Comparison of ENCODE assay signal across 28 cellular contexts in the genomic region with DNA sequence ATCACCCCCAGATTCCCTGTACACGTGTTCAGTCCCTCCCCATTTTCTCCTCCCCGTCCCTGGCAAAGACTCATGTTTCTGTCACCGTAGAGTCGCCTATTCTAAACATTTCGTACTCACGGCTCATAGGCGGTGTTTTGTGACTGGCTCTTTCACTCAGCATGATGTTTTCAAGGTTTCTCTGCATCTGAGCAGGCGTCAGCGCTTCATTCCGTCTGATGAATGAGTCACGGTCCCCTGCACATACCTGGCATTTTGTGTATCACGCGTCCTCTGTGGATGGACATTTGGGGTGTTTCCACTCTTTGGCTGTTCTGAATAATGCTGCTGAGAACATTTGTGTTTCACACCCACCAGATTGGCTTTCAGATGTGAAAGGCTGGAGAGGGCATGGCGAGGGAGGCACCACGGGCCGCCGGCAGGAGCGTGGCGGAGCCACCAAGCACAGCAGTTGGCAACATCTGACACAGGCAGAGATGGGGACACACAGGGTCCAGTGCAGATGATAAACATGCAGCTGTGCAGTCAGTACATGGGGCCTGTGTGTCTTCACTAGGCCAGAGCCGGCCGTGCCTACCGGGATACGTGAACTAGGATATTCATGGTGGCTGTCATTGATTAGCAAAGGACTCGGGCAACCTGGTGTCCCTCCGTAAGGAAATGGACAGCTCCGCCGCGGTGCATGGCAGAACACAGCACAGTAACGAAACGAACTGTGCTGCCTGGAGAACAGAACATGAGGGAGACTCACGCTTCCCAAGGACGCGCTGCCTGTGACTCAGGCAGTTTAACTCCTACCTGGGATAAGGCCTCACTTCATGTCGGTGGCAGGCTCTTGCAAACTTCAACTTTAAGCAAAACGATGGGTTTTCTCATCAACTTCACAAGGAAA.
A peak's percentile ranks its signal among the peaks of the same experiment; 100 is the strongest.
DNase-seq lines count a peak whose midpoint lies in the region; ATAC-seq and TF ChIP-seq lines count a peak whose summit lies in the region.
"Had no signal": no experiment of that assay in that cellular context is flagged by ENCODE, and none has a peak within 500 bp of the region (broad histone marks: within the 10 kb centered on the region; RNA-seq: fewer than 3 reads in every experiment).

No MANE protein-coding gene starts in this region.

- TF ChIP-seq CTCF in endothelial cell (IDR thresholded peaks at IDR 0.05; ENCODE audit: unreplicated experiment) (no peak), neural crest cell (conservative IDR thresholded peaks at IDR 0.05) (no peak), type B pancreatic cell (conservative IDR thresholded peaks at IDR 0.05) (no peak)

- H3K36me3 Mint-ChIP-seq in endothelial cell (ENCODE audit: low read depth, unreplicated experiment): peaks cover 33% of the 10 kb centered on the region
- peaks cover 16% of the 10 kb centered on the region for H3K36me3 Mint-ChIP-seq in neural crest cell (ENCODE audit: low read depth)
- peaks cover 22% of the 10 kb centered on the region for H3K36me3 Mint-ChIP-seq in type B pancreatic cell
- H3K36me3 Mint-ChIP-seq: natural killer cell treated with Interleukin-12 subunit alpha and Interleukin-12 subunit beta and Interleukin-15 and Interleukin-18, amount 100 ng/mL, for 72 hours had no signal

- no peaks in the 10 kb centered on the region for H3K9me3 Mint-ChIP-seq in endothelial cell (ENCODE audit: unreplicated experiment)
- H3K9me3 Mint-ChIP-seq in neural crest cell: no peaks in the 10 kb centered on the region
- no peaks in the 10 kb centered on the region for H3K9me3 Mint-ChIP-seq in type B pancreatic cell
- H3K9me3 Mint-ChIP-seq: activated T-helper 2 cell treated with anti-CD3 and anti-CD28 coated beads, Interferon-gamma antibody, Interleukin-2, Interleukin-4, amounts not matched to agents 10 μg/mL and 5 μg/mL and 100 μg/mL, durations not matched to agents 14 hours and 24 hours and 36 hours; CD4-positive, alpha-beta T cell; natural killer cell treated with Interleukin-12 subunit alpha and Interleukin-12 subunit beta and Interleukin-15 and Interleukin-18, amount 100 ng/mL, for 72 hours; stimulated activated memory B cell treated with anti-CD40 and anti-IgM and Interleukin-4, amounts not matched to agents 10 μg/mL and 1 μg/mL and 100 μg/mL, for 72 hours had no signal

- DNase-seq in Right ventricle myocardium inferior (ENCODE audit: missing footprints) (peak; percentile 59), left cardiac atrium (no peak), endothelial cell (ENCODE audit: low spot score) (no peak), neural crest cell (ENCODE audit: low read depth, low spot score) (no peak), type B pancreatic cell (ENCODE audit: extremely low spot score, unreplicated experiment) (no peak), HUDEP-2 (lab: John Stamatoyannopoulos, UW; ENCODE audit: unreplicated experiment in 76 of 76) (no peak)
- DNase-seq: activated CD4-positive, alpha-beta T cell treated with anti-CD3 and anti-CD28 coated beads, Interleukin-2, amount 50 U/mL, for 1 hour; activated CD8-positive, alpha-beta memory T cell treated with anti-CD3 and anti-CD28 coated beads, Interleukin-2, amount 50 U/mL, for 4 hours; CD4-positive, alpha-beta T cell; central memory CD4-positive, alpha-beta T cell; dermis blood vessel endothelial cell; KG1; kidney; MG63; mucosa of descending colon; NCI-H1105 treated with DMSO at 0.1 percent for 48 hours; NCI-H2029; NCI-H526; NK-92 treated with Interleukin-12 subunit alpha and Interleukin-12 subunit beta, amount 100 ng/mL, for 24 hours; PC-3; stimulated activated CD4-positive, alpha-beta T cell treated with anti-CD3 and anti-CD28 coated beads, Interleukin-4, amount 100 ng/mL, for 4 hours had no signal

- intact Hi-C loops in Right ventricle myocardium inferior (cut with DNase I) (no loop called here), left cardiac atrium (cut with DNase I) (no loop called here)

- peaks cover 7% of the 10 kb centered on the region for H3K4me1 Mint-ChIP-seq in endothelial cell (ENCODE audit: unreplicated experiment)
- H3K4me1 Mint-ChIP-seq in neural crest cell: peaks cover 33% of the 10 kb centered on the region
- H3K4me1 Mint-ChIP-seq in type B pancreatic cell (ENCODE audit: unreplicated experiment): peaks cover 14% of the 10 kb centered on the region

- H3K27ac Mint-ChIP-seq in endothelial cell (ENCODE audit: unreplicated experiment) (no peak overlapping the region), neural crest cell (ENCODE audit: unreplicated experiment) (peak overlapping the region; percentile 48), type B pancreatic cell (no peak overlapping the region)
- H3K27ac Mint-ChIP-seq: activated naive CD8-positive, alpha-beta T cell; activated T-helper 2 cell treated with anti-CD3 and anti-CD28 coated beads, Interferon-gamma antibody, Interleukin-2, Interleukin-4, amounts not matched to agents 10 μg/mL and 5 μg/mL and 100 μg/mL, durations not matched to agents 14 hours and 24 hours and 36 hours; CD4-positive, alpha-beta T cell; natural killer cell treated with Interleukin-12 subunit alpha and Interleukin-12 subunit beta and Interleukin-15 and Interleukin-18, amount 100 ng/mL, for 72 hours; stimulated activated memory B cell treated with anti-CD40 and anti-IgM and Interleukin-4, amounts not matched to agents 10 μg/mL and 1 μg/mL and 100 μg/mL, for 72 hours had no signal

- H3K27me3 Mint-ChIP-seq in endothelial cell (ENCODE audit: unreplicated experiment) (peaks cover 15% of the 10 kb centered on the region), neural crest cell (ENCODE audit: low read depth) (no peaks in the 10 kb centered on the region), type B pancreatic cell (no peaks in the 10 kb centered on the region)
- H3K27me3 Mint-ChIP-seq: activated naive CD8-positive, alpha-beta T cell; CD4-positive, alpha-beta T cell; natural killer cell treated with Interleukin-12 subunit alpha and Interleukin-12 subunit beta and Interleukin-15 and Interleukin-18, amount 100 ng/mL, for 72 hours; stimulated activated memory B cell treated with anti-CD40 and anti-IgM and Interleukin-4, amounts not matched to agents 10 μg/mL and 1 μg/mL and 100 μg/mL, for 72 hours had no signal

- H3K4me3 Mint-ChIP-seq in endothelial cell (ENCODE audit: unreplicated experiment): peak overlapping the region; percentile 26
- no peak overlapping the region for H3K4me3 Mint-ChIP-seq in neural crest cell
- H3K4me3 Mint-ChIP-seq in type B pancreatic cell: peak overlapping the region; percentile 11
- H3K4me3 Mint-ChIP-seq: activated naive CD8-positive, alpha-beta T cell; CD4-positive, alpha-beta T cell; natural killer cell treated with Interleukin-12 subunit alpha and Interleukin-12 subunit beta and Interleukin-15 and Interleukin-18, amount 100 ng/mL, for 72 hours; stimulated activated memory B cell treated with anti-CD40 and anti-IgM and Interleukin-4, amounts not matched to agents 10 μg/mL and 1 μg/mL and 100 μg/mL, for 72 hours had no signal

- no peak for ATAC-seq in Right ventricle myocardium inferior
- no peak for ATAC-seq in left cardiac atrium
- ATAC-seq in HG03469 (IDR thresholded peaks at IDR 0.05; ENCODE audit: unreplicated experiment): no peak
- no peak for ATAC-seq in HG03095 (IDR thresholded peaks at IDR 0.05; ENCODE audit: unreplicated experiment)
- ATAC-seq: mucosa of descending colon; PC-3; sciatic nerve; stimulated activated memory B cell treated with anti-CD40 and anti-IgM and Interleukin-4, amounts not matched to agents 10 μg/mL and 1 μg/mL and 100 μg/mL, for 72 hours had no signal
